ENCODE assay signal across 8 cellular contexts in genomic region chr2:28566441-28567075, GRCh38.
A peak's percentile ranks its signal among the peaks of the same experiment; 100 is the strongest.
DNase-seq lines count a peak whose midpoint lies in the region; ATAC-seq, FAIRE-seq and TF ChIP-seq lines count a peak whose summit lies in the region.

No MANE protein-coding gene starts in this region.

- no peaks in the 10 kb centered on the region; a peak in 1 of 7 replicates for H3K4me1 ChIP-seq in H1 (replicated peaks in 1 of 4; ENCODE audit: control insufficient read depth in 3 of 4, insufficient read depth in 4 of 4, low read length in 3 of 4)

- no peak overlapping the region for H3K56ac ChIP-seq in H1 (replicated peaks; ENCODE audit: insufficient read length, low read depth, low read length)

- CTCF ChIA-PET in H1 (lab: Charles Lee; ENCODE audit: partially characterized antibody): interaction anchor here (0.5 to 7.0 kb wide), 34 partner anchors 8 to 863 kb away, joined by 3 to 55 read pairs (median 3); partner anchors contain the start of gene TRMT61B

- no peaks in the 10 kb centered on the region for H3K79me1 ChIP-seq in H1 (ENCODE audit: low read depth, low read length)

- peak in 1 of 2 experiments; percentile 50; a peak in 1 of 3 replicates for TF ChIP-seq POLR2A in H1 (IDR thresholded peaks at IDR 0.05; ENCODE audit: control extremely low read depth in 1 of 2, low read depth in 2 of 2, low read length in 2 of 2)

- H3K27ac ChIP-seq in H1 (ENCODE audit: low read depth, low read length): no peak overlapping the region

- H4K20me1 ChIP-seq in H1 (replicated peaks in 1 of 2; ENCODE audit: control insufficient read depth in 1 of 2, insufficient read depth in 2 of 2, low read length in 2 of 2): no peaks in the 10 kb centered on the region

- H3K36me3 ChIP-seq in H1 (ENCODE audit: control insufficient read depth in 2 of 4, insufficient read depth in 4 of 4, low read length in 3 of 4): no peaks in the 10 kb centered on the region

- H3K14ac ChIP-seq in H1 (ENCODE audit: insufficient read length): no peak overlapping the region

- TF ChIP-seq RAD21 in H1 (IDR thresholded peaks at IDR 0.05 in 1 of 2, conservative IDR thresholded peaks at IDR 0.05 in 1 of 2; ENCODE audit: low read depth in 2 of 2, low read length in 2 of 2): peak; percentile 82 to 85

- H3K18ac ChIP-seq in H1 (ENCODE audit: extremely low read depth, low read length): no peak overlapping the region

- no peak overlapping the region for H3K4ac ChIP-seq in H1 (replicated peaks; ENCODE audit: insufficient read length, low read depth, low read length)

- ATAC-seq in GM21367 (IDR thresholded peaks at IDR 0.05; ENCODE audit: unreplicated experiment): peak; percentile 96

- peak overlapping the region in 2 of 4 experiments; percentile 20 to 31; a peak in 3 of 7 replicates for H3K9ac ChIP-seq in H1 (replicated peaks in 1 of 4; ENCODE audit: extremely low read depth in 1 of 4, low read depth in 3 of 4, low read length in 3 of 4)

- peak overlapping the region; percentile 62; the same call in 1 of the 2 replicates for H4K8ac ChIP-seq in H1 (ENCODE audit: extremely low read depth, insufficient read depth, low read length)

- H2AFZ ChIP-seq in H1 (ENCODE audit: low read length): peak overlapping the region; percentile 99

- no peak overlapping the region for H2BK5ac ChIP-seq in H1 (ENCODE audit: low read depth, low read length)

- H3K9me3 ChIP-seq in H1 (ENCODE audit: insufficient read depth in 2 of 2, low read depth in 1 of 2, low read length in 1 of 2): no peaks in the 10 kb centered on the region

- peak; percentile 90 to 100 (median 92) for TF ChIP-seq CTCF in H1 (IDR thresholded peaks at IDR 0.05; ENCODE audit: control extremely low read depth in 1 of 3, insufficient read depth in 1 of 3, low read depth in 1 of 3, low read length in 3 of 3)

- H2AK5ac ChIP-seq in H1 (ENCODE audit: low read depth, low read length): no peak overlapping the region

- DNase-seq in COLO829 (ENCODE audit: low spot score): peak; percentile 82
- DNase-seq in HT-29 (ENCODE audit: low spot score): peak; percentile 80
- DNase-seq in NK-92 treated with Interleukin-12 subunit alpha and Interleukin-12 subunit beta, amount 100 ng/mL, for 24 hours (lab: John Stamatoyannopoulos, UW): peak; percentile 66
- peak; percentile 58 for DNase-seq in activated CD8-positive, alpha-beta memory T cell treated with anti-CD3 and anti-CD28 coated beads, Interleukin-2, amount 50 U/mL, for 1 hour (ENCODE audit: extremely low read depth)
- peak; percentile 57 to 97 for DNase-seq in H1 (ENCODE audit: low read depth in 1 of 2, low spot score in 2 of 2)
- peak; percentile 96 for DNase-seq in mesenteric fat pad (ENCODE audit: low spot score)
- peak; percentile 81 for DNase-seq in stimulated activated CD8-positive, alpha-beta memory T cell treated with anti-CD3 and anti-CD28 coated beads, Interleukin-15, amount 100 ng/mL, for 1 hour (ENCODE audit: low read depth)

- H3K23me2 ChIP-seq in H1 (ENCODE audit: low read depth, low read length): no peaks in the 10 kb centered on the region; the same call in 1 of the 2 replicates

- peak overlapping the region; percentile 50 to 83 for H3K4me2 ChIP-seq in H1 (ENCODE audit: insufficient read depth in 1 of 2, low read depth in 2 of 2, low read length in 2 of 2)

- no peak for FAIRE-seq in H1 (lab: Jason Lieb, UNC)

- H2BK120ac ChIP-seq in H1 (replicated peaks; ENCODE audit: low read depth, low read length): no peak overlapping the region

- POLR2A ChIA-PET in H1 (lab: Charles Lee; ENCODE audit: partially characterized antibody): interaction anchor here (0.9 to 1.1 kb wide), 3 partner anchors 9 to 186 kb away, joined by 3 to 4 read pairs (median 3); partner anchors contain the start of gene PPP1CB

- H2BK15ac ChIP-seq in H1 (ENCODE audit: low read length): no peak overlapping the region

- WGBS in H1 (ENCODE audit: extremely low coverage in 1 of 2, insufficient coverage in 1 of 2, insufficient read length in 1 of 2, insufficient replicate concordance in 2 of 2, low coverage in 1 of 2, low lambda C conversion rate in 2 of 2, missing lambda C conversion rate in 1 of 2), 2 experiments: 4% methylated on average over 28 of the region's 43 CpGs; no CpG with 5 or more reads in 1 of the 2 experiments

- no peak overlapping the region for H4K91ac ChIP-seq in H1 (replicated peaks; ENCODE audit: insufficient read length, low read length)

- TF ChIP-seq EP300 in H1 (IDR thresholded peaks at IDR 0.05; ENCODE audit: borderline replicate concordance in 1 of 2, low read depth in 2 of 2, low read length in 2 of 2): no peak

- H3K23ac ChIP-seq in H1 (ENCODE audit: insufficient read length): no peak overlapping the region

- no peak overlapping the region for H2BK20ac ChIP-seq in H1 (ENCODE audit: low read length)

- no peaks in the 10 kb centered on the region for H3K79me2 ChIP-seq in H1 (ENCODE audit: control insufficient read depth in 1 of 2, insufficient read depth in 2 of 2, low read length in 2 of 2)

- peak overlapping the region; percentile 37 to 72 (median 68); a peak in 7 of 8 replicates for H3K4me3 ChIP-seq in H1 (ENCODE audit: extremely low read depth in 1 of 4, insufficient read depth in 2 of 4, low read depth in 3 of 4, low read length in 4 of 4)

- peaks cover 0 to 5% (median 1%) of the 10 kb centered on the region in 4 experiments; a peak in 1 of 7 replicates for H3K27me3 ChIP-seq in H1 (replicated peaks in 1 of 4; ENCODE audit: control insufficient read depth in 3 of 4, extremely low read depth in 1 of 4, insufficient read depth in 3 of 4, low read length in 3 of 4)

- H2BK12ac ChIP-seq in H1 (ENCODE audit: low read depth, low read length): no peak overlapping the region

- H4K5ac ChIP-seq in H1 (ENCODE audit: insufficient read length, low read depth, low read length): no peak overlapping the region

TF ChIP-seq in H1, 55 proteins besides CTCF, POLR2A, EP300 and RAD21:
- TF ChIP-seq SIN3A (conservative IDR thresholded peaks at IDR 0.05 in 1 of 2, IDR thresholded peaks at IDR 0.05 in 1 of 2; ENCODE audit: low read depth in 1 of 2, low read length in 2 of 2) (no peak), GABPA (IDR thresholded peaks at IDR 0.05; ENCODE audit: borderline replicate concordance, insufficient read depth, low read length) (peak; percentile 16; the same call in 1 of the 2 replicates), PHF8 (conservative IDR thresholded peaks at IDR 0.05; ENCODE audit: low read depth, low read length) (peak; percentile 34; the same call in 1 of the 2 replicates), GTF2F1 (IDR thresholded peaks at IDR 0.05; ENCODE audit: borderline replicate concordance, low read depth, low read length) (no peak), E2F6 (IDR thresholded peaks at IDR 0.05) (no peak), ASH2L (IDR thresholded peaks at IDR 0.05; ENCODE audit: low read length) (peak; percentile 48), TBP (IDR thresholded peaks at IDR 0.05; ENCODE audit: low read depth, low read length) (0 out of 2 replicates have a peak, but pooled peaks have one; percentile 26), JUND (IDR thresholded peaks at IDR 0.05; ENCODE audit: low read length) (0 out of 2 replicates have a peak, but pooled peaks have one; percentile 28), SUZ12 (IDR thresholded peaks at IDR 0.05; ENCODE audit: low read length) (no peak; the same call in 1 of the 2 replicates), CHD1 (IDR thresholded peaks at IDR 0.05; ENCODE audit: low read depth, low read length) (no peak), TAF1 (IDR thresholded peaks at IDR 0.05; ENCODE audit: low read depth, low read length) (peak; percentile 52), MAX (IDR thresholded peaks at IDR 0.05) (peak; percentile 66), TAF7 (optimal IDR thresholded peaks at IDR 0.05; ENCODE audit: borderline replicate concordance, low read depth, low read length) (peak; percentile 72), RBBP5 (IDR thresholded peaks at IDR 0.05; ENCODE audit: borderline replicate concordance, low read depth, low read length) (peak; percentile 68; the same call in 1 of the 2 replicates), POLR2AphosphoS5 (IDR thresholded peaks at IDR 0.05; ENCODE audit: low read depth, low read length) (peak; percentile 47; the same call in 1 of the 2 replicates), RXRA (IDR thresholded peaks at IDR 0.05; ENCODE audit: insufficient read depth, low read depth, low read length) (0 out of 2 replicates have a peak, but pooled peaks have one; percentile 40), ATF3 (IDR thresholded peaks at IDR 0.05; ENCODE audit: insufficient read depth, low read depth, low read length) (peak; percentile 60; the same call in 1 of the 2 replicates), CREB1 (IDR thresholded peaks at IDR 0.05) (peak; percentile 45; the same call in 1 of the 2 replicates)
TF ChIP-seq in H1: peak in this region for 13.
